1 cellular context compared by ENCODE assay signal in the genomic region with DNA sequence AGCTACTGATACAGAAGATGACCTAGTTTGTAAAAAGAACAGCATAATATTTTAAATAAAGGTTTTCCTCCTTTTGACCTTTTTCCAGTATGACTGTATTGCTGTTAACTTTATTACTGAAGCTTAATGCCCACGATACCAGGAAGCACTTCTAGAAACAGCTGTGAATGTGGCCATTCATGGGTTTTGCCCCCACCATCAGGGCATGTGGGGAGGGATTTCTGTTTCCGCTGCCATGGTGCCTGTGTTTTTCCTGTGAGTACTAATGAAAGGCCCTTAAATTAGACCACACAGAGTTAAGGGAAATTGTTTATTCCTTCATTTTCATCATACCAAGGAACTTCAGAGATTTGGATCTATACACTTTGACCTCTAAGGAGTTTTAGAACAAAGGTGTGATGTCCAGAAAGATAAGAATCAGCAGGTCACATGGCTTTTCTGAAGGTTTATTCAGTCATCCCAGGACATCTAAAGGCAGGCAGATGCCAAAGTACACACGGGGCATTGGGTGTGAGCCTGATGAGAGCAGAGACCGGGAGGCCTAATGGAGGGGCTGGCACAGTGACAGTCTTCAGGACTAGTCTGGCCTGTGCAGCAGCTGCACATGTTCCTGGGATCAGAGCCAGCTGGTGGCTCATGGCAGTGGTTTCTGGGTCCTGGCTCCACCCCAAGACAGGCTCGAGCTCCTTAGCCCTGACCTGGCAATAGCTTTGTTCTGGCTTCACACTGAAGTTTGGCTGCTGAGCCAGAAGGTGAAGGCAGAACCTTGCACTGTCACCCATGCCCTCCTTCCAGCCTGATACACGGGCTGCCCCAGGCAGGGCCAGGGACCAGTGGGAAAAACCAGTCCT.
TF ChIP-seq lines count a peak whose summit lies in the region.

No MANE protein-coding gene starts in this region.

TF ChIP-seq in SK-N-SH, 30 proteins besides CTCF, POLR2A, EP300 and RAD21 (continued from another document):
- TF ChIP-seq, protein P1, sequence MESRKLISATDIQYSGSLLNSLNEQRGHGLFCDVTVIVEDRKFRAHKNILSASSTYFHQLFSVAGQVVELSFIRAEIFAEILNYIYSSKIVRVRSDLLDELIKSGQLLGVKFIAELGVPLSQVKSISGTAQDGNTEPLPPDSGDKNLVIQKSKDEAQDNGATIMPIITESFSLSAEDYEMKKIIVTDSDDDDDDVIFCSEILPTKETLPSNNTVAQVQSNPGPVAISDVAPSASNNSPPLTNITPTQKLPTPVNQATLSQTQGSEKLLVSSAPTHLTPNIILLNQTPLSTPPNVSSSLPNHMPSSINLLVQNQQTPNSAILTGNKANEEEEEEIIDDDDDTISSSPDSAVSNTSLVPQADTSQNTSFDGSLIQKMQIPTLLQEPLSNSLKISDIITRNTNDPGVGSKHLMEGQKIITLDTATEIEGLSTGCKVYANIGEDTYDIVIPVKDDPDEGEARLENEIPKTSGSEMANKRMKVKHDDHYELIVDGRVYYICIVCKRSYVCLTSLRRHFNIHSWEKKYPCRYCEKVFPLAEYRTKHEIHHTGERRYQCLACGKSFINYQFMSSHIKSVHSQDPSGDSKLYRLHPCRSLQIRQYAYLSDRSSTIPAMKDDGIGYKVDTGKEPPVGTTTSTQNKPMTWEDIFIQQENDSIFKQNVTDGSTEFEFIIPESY (IDR thresholded peaks at IDR 0.05; ENCODE audit: borderline replicate concordance, low read depth) = peak; percentile 88; the same call in 1 of the 2 replicates
- TF ChIP-seq GABPA (IDR thresholded peaks at IDR 0.05; ENCODE audit: low read depth) (no peak; the same call in 1 of the 2 replicates), NRF1 (IDR thresholded peaks at IDR 0.05; ENCODE audit: low read depth, low read length) (no peak), TEAD4 (IDR thresholded peaks at IDR 0.05; ENCODE audit: borderline replicate concordance, insufficient read depth) (peak; percentile 97), NFIC (IDR thresholded peaks at IDR 0.05; ENCODE audit: borderline replicate concordance) (peak; percentile 100), GATA2 (CRISPR knock-in tag; IDR thresholded peaks at IDR 0.05) (peak; percentile 89), SIN3A (IDR thresholded peaks at IDR 0.05; ENCODE audit: borderline replicate concordance, low read depth, low read length) (peak; percentile 87), EZH2phosphoT487 (IDR thresholded peaks at IDR 0.05; ENCODE audit: borderline replicate concordance, low read depth) (no peak), YY1 (IDR thresholded peaks at IDR 0.05; ENCODE audit: low read depth) (peak; percentile 57; the same call in 1 of the 2 replicates), RXRA (IDR thresholded peaks at IDR 0.05; ENCODE audit: borderline replicate concordance, low read depth) (peak; percentile 97), POLR2AphosphoS5 (IDR thresholded peaks at IDR 0.05; ENCODE audit: low read depth, low read length) (peak; percentile 92), TAF1 (IDR thresholded peaks at IDR 0.05; ENCODE audit: borderline replicate concordance, low read depth, low read length) (0 out of 2 replicates have a peak, but pooled peaks have one; percentile 32), RFX5 (IDR thresholded peaks at IDR 0.05; ENCODE audit: low read length) (no peak), TCF12 (IDR thresholded peaks at IDR 0.05) (peak; percentile 99), FOSL2 (IDR thresholded peaks at IDR 0.05; ENCODE audit: borderline replicate concordance, low read depth) (peak; percentile 65)
- TF ChIP-seq, protein P2, sequence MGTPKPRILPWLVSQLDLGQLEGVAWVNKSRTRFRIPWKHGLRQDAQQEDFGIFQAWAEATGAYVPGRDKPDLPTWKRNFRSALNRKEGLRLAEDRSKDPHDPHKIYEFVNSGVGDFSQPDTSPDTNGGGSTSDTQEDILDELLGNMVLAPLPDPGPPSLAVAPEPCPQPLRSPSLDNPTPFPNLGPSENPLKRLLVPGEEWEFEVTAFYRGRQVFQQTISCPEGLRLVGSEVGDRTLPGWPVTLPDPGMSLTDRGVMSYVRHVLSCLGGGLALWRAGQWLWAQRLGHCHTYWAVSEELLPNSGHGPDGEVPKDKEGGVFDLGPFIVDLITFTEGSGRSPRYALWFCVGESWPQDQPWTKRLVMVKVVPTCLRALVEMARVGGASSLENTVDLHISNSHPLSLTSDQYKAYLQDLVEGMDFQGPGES (IDR thresholded peaks at IDR 0.05; ENCODE audit: low read depth, low read length) = no peak
- TF ChIP-seq, protein P3, sequence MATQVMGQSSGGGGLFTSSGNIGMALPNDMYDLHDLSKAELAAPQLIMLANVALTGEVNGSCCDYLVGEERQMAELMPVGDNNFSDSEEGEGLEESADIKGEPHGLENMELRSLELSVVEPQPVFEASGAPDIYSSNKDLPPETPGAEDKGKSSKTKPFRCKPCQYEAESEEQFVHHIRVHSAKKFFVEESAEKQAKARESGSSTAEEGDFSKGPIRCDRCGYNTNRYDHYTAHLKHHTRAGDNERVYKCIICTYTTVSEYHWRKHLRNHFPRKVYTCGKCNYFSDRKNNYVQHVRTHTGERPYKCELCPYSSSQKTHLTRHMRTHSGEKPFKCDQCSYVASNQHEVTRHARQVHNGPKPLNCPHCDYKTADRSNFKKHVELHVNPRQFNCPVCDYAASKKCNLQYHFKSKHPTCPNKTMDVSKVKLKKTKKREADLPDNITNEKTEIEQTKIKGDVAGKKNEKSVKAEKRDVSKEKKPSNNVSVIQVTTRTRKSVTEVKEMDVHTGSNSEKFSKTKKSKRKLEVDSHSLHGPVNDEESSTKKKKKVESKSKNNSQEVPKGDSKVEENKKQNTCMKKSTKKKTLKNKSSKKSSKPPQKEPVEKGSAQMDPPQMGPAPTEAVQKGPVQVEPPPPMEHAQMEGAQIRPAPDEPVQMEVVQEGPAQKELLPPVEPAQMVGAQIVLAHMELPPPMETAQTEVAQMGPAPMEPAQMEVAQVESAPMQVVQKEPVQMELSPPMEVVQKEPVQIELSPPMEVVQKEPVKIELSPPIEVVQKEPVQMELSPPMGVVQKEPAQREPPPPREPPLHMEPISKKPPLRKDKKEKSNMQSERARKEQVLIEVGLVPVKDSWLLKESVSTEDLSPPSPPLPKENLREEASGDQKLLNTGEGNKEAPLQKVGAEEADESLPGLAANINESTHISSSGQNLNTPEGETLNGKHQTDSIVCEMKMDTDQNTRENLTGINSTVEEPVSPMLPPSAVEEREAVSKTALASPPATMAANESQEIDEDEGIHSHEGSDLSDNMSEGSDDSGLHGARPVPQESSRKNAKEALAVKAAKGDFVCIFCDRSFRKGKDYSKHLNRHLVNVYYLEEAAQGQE (IDR thresholded peaks at IDR 0.05; ENCODE audit: low read depth, low read length) = peak; percentile 33; the same call in 1 of the 2 replicates
- TF ChIP-seq, protein P4, sequence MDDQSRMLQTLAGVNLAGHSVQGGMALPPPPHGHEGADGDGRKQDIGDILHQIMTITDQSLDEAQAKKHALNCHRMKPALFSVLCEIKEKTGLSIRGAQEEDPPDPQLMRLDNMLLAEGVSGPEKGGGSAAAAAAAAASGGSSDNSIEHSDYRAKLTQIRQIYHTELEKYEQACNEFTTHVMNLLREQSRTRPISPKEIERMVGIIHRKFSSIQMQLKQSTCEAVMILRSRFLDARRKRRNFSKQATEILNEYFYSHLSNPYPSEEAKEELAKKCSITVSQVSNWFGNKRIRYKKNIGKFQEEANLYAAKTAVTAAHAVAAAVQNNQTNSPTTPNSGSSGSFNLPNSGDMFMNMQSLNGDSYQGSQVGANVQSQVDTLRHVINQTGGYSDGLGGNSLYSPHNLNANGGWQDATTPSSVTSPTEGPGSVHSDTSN (IDR thresholded peaks at IDR 0.05) = peak; percentile 93
- TF ChIP-seq, protein P5, sequence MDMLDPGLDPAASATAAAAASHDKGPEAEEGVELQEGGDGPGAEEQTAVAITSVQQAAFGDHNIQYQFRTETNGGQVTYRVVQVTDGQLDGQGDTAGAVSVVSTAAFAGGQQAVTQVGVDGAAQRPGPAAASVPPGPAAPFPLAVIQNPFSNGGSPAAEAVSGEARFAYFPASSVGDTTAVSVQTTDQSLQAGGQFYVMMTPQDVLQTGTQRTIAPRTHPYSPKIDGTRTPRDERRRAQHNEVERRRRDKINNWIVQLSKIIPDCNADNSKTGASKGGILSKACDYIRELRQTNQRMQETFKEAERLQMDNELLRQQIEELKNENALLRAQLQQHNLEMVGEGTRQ (IDR thresholded peaks at IDR 0.05; ENCODE audit: borderline replicate concordance, low read depth, low read length) = 0 out of 2 replicates have a peak, but pooled peaks have one; percentile 21
TF ChIP-seq in SK-N-SH: peak in this region for 25.
